18 cellular contexts compared by ENCODE assay signal in the genomic region with DNA sequence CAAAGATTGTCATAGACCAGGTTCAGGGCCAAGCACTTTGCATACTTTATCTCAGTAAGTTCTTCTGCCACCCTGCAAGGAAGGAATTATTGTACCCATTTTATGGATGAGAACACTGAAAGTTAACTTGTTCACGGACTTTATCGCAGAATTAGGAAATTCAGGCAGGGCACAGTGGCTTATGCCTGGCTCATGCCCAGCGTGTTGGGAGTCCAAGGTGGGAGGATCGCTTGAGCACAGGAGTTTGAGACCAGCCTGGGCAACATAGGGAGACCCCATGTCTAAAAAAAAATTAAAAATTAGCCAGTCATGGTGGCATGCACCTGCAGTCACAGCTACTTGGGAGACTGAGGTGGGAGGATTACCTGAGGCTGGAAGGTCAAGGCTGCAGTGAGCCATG.
DNase-seq lines count a peak whose midpoint lies in the region; ATAC-seq, FAIRE-seq and TF ChIP-seq lines count a peak whose summit lies in the region.
"Had no signal": no experiment of that assay in that cellular context is flagged by ENCODE, and none has a peak within 500 bp of the region (broad histone marks: within the 10 kb centered on the region; RNA-seq: fewer than 3 reads in every experiment).

No MANE protein-coding gene starts in this region.

- TF ChIP-seq EP300 in A549 (IDR thresholded peaks at IDR 0.05), result no peak
- no peak for TF ChIP-seq EP300 in H1 (IDR thresholded peaks at IDR 0.05; ENCODE audit: borderline replicate concordance in 1 of 2, low read depth in 2 of 2, low read length in 2 of 2)

- no peak for TF ChIP-seq CTCF in A549 (IDR thresholded peaks at IDR 0.05)
- no peak for TF ChIP-seq CTCF in HEK293 (tag by site-specific recombination; IDR thresholded peaks at IDR 0.05)
- no peak for TF ChIP-seq CTCF in H1 (IDR thresholded peaks at IDR 0.05; ENCODE audit: control extremely low read depth in 1 of 3, insufficient read depth in 1 of 3, low read depth in 1 of 3, low read length in 3 of 3)
- no peak for TF ChIP-seq CTCF in natural killer cell (IDR thresholded peaks at IDR 0.05)

- WGBS in A549 (ENCODE audit: missing lambda C conversion rate), result 75% methylated on average over 4 of the region's 4 CpGs
- 93% methylated on average over 4 of the region's 4 CpGs; no CpG with 5 or more reads in 1 of the 2 experiments for WGBS in H1 (ENCODE audit: extremely low coverage in 1 of 2, insufficient coverage in 1 of 2, insufficient read length in 1 of 2, insufficient replicate concordance in 2 of 2, low coverage in 1 of 2, low lambda C conversion rate in 2 of 2, missing lambda C conversion rate in 1 of 2), 2 experiments

- H3K27ac ChIP-seq in A549 (no peak overlapping the region), HEK293 (ENCODE audit: extremely low read depth, low read depth, low read length) (no peak overlapping the region), H1 (ENCODE audit: low read depth, low read length) (no peak overlapping the region)
- H3K27ac ChIP-seq: GM23248 had no signal

- no peak overlapping the region for H3K56ac ChIP-seq in H1 (replicated peaks; ENCODE audit: insufficient read length, low read depth, low read length)

- H3K4me1 ChIP-seq in A549, result no peaks in the 10 kb centered on the region
- no peaks in the 10 kb centered on the region for H3K4me1 ChIP-seq in HEK293 (ENCODE audit: control insufficient read depth, insufficient read depth, low read length)
- peaks cover 9 to 31% (median 23%) of the 10 kb centered on the region in 4 experiments for H3K4me1 ChIP-seq in H1 (replicated peaks in 1 of 4; ENCODE audit: control insufficient read depth in 3 of 4, insufficient read depth in 4 of 4, low read length in 3 of 4)
- H3K4me1 ChIP-seq: HAP-1 had no signal

- H2BK12ac ChIP-seq in H1 (ENCODE audit: low read depth, low read length), result peak overlapping the region; percentile 0; the same call in 1 of the 2 replicates

- H3K36me3 ChIP-seq in HEK293 (ENCODE audit: control insufficient read depth in 2 of 2, insufficient read depth in 1 of 2, low read length in 2 of 2) (no peaks in the 10 kb centered on the region), H1 (ENCODE audit: control insufficient read depth in 2 of 4, insufficient read depth in 4 of 4, low read length in 3 of 4) (no peaks in the 10 kb centered on the region), H7 (replicated peaks; ENCODE audit: control insufficient read depth, insufficient read depth, low read length) (no peaks in the 10 kb centered on the region)
- H3K36me3 ChIP-seq: HAP-1 had no signal

- H3K4me2 ChIP-seq in A549 (no peak overlapping the region), H1 (ENCODE audit: insufficient read depth in 1 of 2, low read depth in 2 of 2, low read length in 2 of 2) (no peak overlapping the region)

- POLR2A ChIA-PET in A549 (lab: Yijun Ruan, JAX) (no interaction called here), HEK293 (lab: Yijun Ruan, JAX) (no interaction called here), H1 (lab: Charles Lee; ENCODE audit: partially characterized antibody) (no interaction called here)

- DNase-seq in A549 (ENCODE audit: low read depth in 1 of 2, low spot score in 1 of 2), result no peak
- no peak for DNase-seq in H1 (ENCODE audit: low read depth in 1 of 2, low spot score in 2 of 2)
- no peak for DNase-seq in stimulated activated effector memory CD8-positive, alpha-beta T cell treated with anti-CD3 and anti-CD28 coated beads, Interleukin-12 subunit alpha, Interleukin-12 subunit beta, amount 100 ng/mL, for 72 hours (ENCODE audit: low spot score in 2 of 2)
- DNase-seq in H7, result no peak
- no peak for DNase-seq in natural killer cell
- DNase-seq in hepatic stellate cell (ENCODE audit: low spot score), result no peak
- DNase-seq: 8988T; C1 segment of cervical spinal cord; Calu3; CD4-positive, alpha-beta memory T cell; COR-L47; DMS153; DND-41 had no signal

- H3K9ac ChIP-seq in H1 (replicated peaks in 1 of 4; ENCODE audit: extremely low read depth in 1 of 4, low read depth in 3 of 4, low read length in 3 of 4), result no peak overlapping the region
- H3K9ac ChIP-seq: GM23248 had no signal

- no peaks in the 10 kb centered on the region for H3K36me3 Mint-ChIP-seq in stimulated activated effector memory CD8-positive, alpha-beta T cell treated with anti-CD3 and anti-CD28 coated beads, Interleukin-12 subunit alpha, Interleukin-12 subunit beta, amount 100 ng/mL, for 72 hours
- no peaks in the 10 kb centered on the region for H3K36me3 Mint-ChIP-seq in natural killer cell
- H3K36me3 Mint-ChIP-seq: CD4-positive, alpha-beta memory T cell had no signal

- intact Hi-C loops in natural killer cell (cut with micrococcal nuclease), result no loop called here

- no peak overlapping the region for H2BK120ac ChIP-seq in H1 (replicated peaks; ENCODE audit: low read depth, low read length)

- peaks cover 0 to 11% of the 10 kb centered on the region in 2 donors for H3K27me3 Mint-ChIP-seq in natural killer cell (ENCODE audit: low read depth in 2 of 2)
- H3K27me3 Mint-ChIP-seq: CD4-positive, alpha-beta memory T cell had no signal

- H2BK20ac ChIP-seq in H1 (ENCODE audit: low read length), result no peak overlapping the region

- no peak overlapping the region for H2AFZ ChIP-seq in H1 (ENCODE audit: low read length)
- H2AFZ ChIP-seq: GM23248 had no signal

- TF ChIP-seq RAD21 in A549 (conservative IDR thresholded peaks at IDR 0.05 in 1 of 2, IDR thresholded peaks at IDR 0.05 in 1 of 2), result no peak
- TF ChIP-seq RAD21 in H1 (IDR thresholded peaks at IDR 0.05 in 1 of 2, conservative IDR thresholded peaks at IDR 0.05 in 1 of 2; ENCODE audit: low read depth in 2 of 2, low read length in 2 of 2), result no peak

- H4K20me1 ChIP-seq in H1 (replicated peaks in 1 of 2; ENCODE audit: control insufficient read depth in 1 of 2, insufficient read depth in 2 of 2, low read length in 2 of 2), result no peaks in the 10 kb centered on the region

- no peak overlapping the region for H3K4ac ChIP-seq in H1 (replicated peaks; ENCODE audit: insufficient read length, low read depth, low read length)

- FAIRE-seq in A549 (lab: Jason Lieb, UNC) (no peak), H1 (lab: Jason Lieb, UNC) (no peak)
- FAIRE-seq: G401.6, GM19239 had no signal

- H3K9me3 Mint-ChIP-seq in stimulated activated effector memory CD8-positive, alpha-beta T cell treated with anti-CD3 and anti-CD28 coated beads, Interleukin-12 subunit alpha, Interleukin-12 subunit beta, amount 100 ng/mL, for 72 hours, result no peaks in the 10 kb centered on the region
- H3K9me3 Mint-ChIP-seq in natural killer cell, result no peaks in the 10 kb centered on the region
- H3K9me3 Mint-ChIP-seq: CD4-positive, alpha-beta memory T cell had no signal

- H3K18ac ChIP-seq in H1 (ENCODE audit: extremely low read depth, low read length), result no peak overlapping the region

- no peak overlapping the region for H2AK5ac ChIP-seq in H1 (ENCODE audit: low read depth, low read length)

- H2BK15ac ChIP-seq in H1 (ENCODE audit: low read length), result no peak overlapping the region

- H2BK5ac ChIP-seq in H1 (ENCODE audit: low read depth, low read length), result no peak overlapping the region

- no peaks in the 10 kb centered on the region for H3K79me1 ChIP-seq in H1 (ENCODE audit: low read depth, low read length)

- TF ChIP-seq POLR2A in A549 (IDR thresholded peaks at IDR 0.05; ENCODE audit: low read length), result no peak
- no peak for TF ChIP-seq POLR2A in H1 (IDR thresholded peaks at IDR 0.05; ENCODE audit: control extremely low read depth in 1 of 2, low read depth in 2 of 2, low read length in 2 of 2)

- no peak overlapping the region for H4K8ac ChIP-seq in H1 (ENCODE audit: extremely low read depth, insufficient read depth, low read length)

- H3K23me2 ChIP-seq in H1 (ENCODE audit: low read depth, low read length), result no peaks in the 10 kb centered on the region

- no peak overlapping the region for H3K23ac ChIP-seq in H1 (ENCODE audit: insufficient read length)

- H3K4me3 Mint-ChIP-seq in stimulated activated effector memory CD8-positive, alpha-beta T cell treated with anti-CD3 and anti-CD28 coated beads, Interleukin-12 subunit alpha, Interleukin-12 subunit beta, amount 100 ng/mL, for 72 hours, result no peak overlapping the region
- no peak overlapping the region for H3K4me3 Mint-ChIP-seq in natural killer cell
- H3K4me3 Mint-ChIP-seq: CD4-positive, alpha-beta memory T cell had no signal

- no peak overlapping the region for H3K14ac ChIP-seq in H1 (ENCODE audit: insufficient read length)

- CTCF ChIA-PET in A549 (lab: Yijun Ruan, JAX), result interaction anchor here (1.3 kb wide), 2 partner anchors 24 to 39 kb away, joined by 3 to 4 read pairs; no protein-coding TSS in a partner anchor
- CTCF ChIA-PET in HEK293 (lab: Yijun Ruan, JAX), result interaction anchor here (0.6 kb wide), 1 partner anchor 348 kb away, joined by 3 read pairs; no protein-coding TSS in a partner anchor
- CTCF ChIA-PET in H1 (lab: Charles Lee; ENCODE audit: partially characterized antibody), result interaction anchor here (0.8 to 4.9 kb wide), 6 partner anchors 9 to 68 kb away, joined by 3 to 27 read pairs (median 7); no protein-coding TSS in a partner anchor

- no peak overlapping the region for H4K5ac ChIP-seq in H1 (ENCODE audit: insufficient read length, low read depth, low read length)

- H3K27me3 ChIP-seq in H1 (replicated peaks in 1 of 4; ENCODE audit: control insufficient read depth in 3 of 4, extremely low read depth in 1 of 4, insufficient read depth in 3 of 4, low read length in 3 of 4) (no peaks in the 10 kb centered on the region), H7 (ENCODE audit: control insufficient read depth, insufficient read depth, low read length) (no peaks in the 10 kb centered on the region)

- ATAC-seq in A549, result no peak
- no peak for ATAC-seq in stimulated activated effector memory CD8-positive, alpha-beta T cell treated with anti-CD3 and anti-CD28 coated beads, Interleukin-12 subunit alpha, Interleukin-12 subunit beta, amount 100 ng/mL, for 72 hours
- no peak for ATAC-seq in natural killer cell

- H3K27ac Mint-ChIP-seq in stimulated activated effector memory CD8-positive, alpha-beta T cell treated with anti-CD3 and anti-CD28 coated beads, Interleukin-12 subunit alpha, Interleukin-12 subunit beta, amount 100 ng/mL, for 72 hours, result peak overlapping the region; percentile 6
- no peak overlapping the region for H3K27ac Mint-ChIP-seq in natural killer cell
- H3K27ac Mint-ChIP-seq: CD4-positive, alpha-beta memory T cell had no signal

- H3K4me3 ChIP-seq in A549, result no peak overlapping the region
- no peak overlapping the region for H3K4me3 ChIP-seq in HEK293 (ENCODE audit: low read depth, low read length)
- H3K4me3 ChIP-seq in H1 (ENCODE audit: extremely low read depth in 1 of 4, insufficient read depth in 2 of 4, low read depth in 3 of 4, low read length in 4 of 4), result no peak overlapping the region
- H3K4me3 ChIP-seq in H7 (ENCODE audit: insufficient read depth, low read depth, low read length), result no peak overlapping the region
- H3K4me3 ChIP-seq: GM23248, HAP-1 had no signal

- H3K9me3 ChIP-seq in A549 (no peaks in the 10 kb centered on the region), HEK293 (ENCODE audit: control insufficient read depth, insufficient read depth, low read depth, low read length) (no peaks in the 10 kb centered on the region), H1 (ENCODE audit: insufficient read depth in 2 of 2, low read depth in 1 of 2, low read length in 1 of 2) (no peaks in the 10 kb centered on the region)
- H3K9me3 ChIP-seq: HAP-1 had no signal

- no peak overlapping the region for H4K91ac ChIP-seq in H1 (replicated peaks; ENCODE audit: insufficient read length, low read length)

- no peaks in the 10 kb centered on the region for H3K4me1 Mint-ChIP-seq in stimulated activated effector memory CD8-positive, alpha-beta T cell treated with anti-CD3 and anti-CD28 coated beads, Interleukin-12 subunit alpha, Interleukin-12 subunit beta, amount 100 ng/mL, for 72 hours
- H3K4me1 Mint-ChIP-seq in natural killer cell, result no peaks in the 10 kb centered on the region

- no peaks in the 10 kb centered on the region for H3K79me2 ChIP-seq in H1 (ENCODE audit: control insufficient read depth in 1 of 2, insufficient read depth in 2 of 2, low read length in 2 of 2)
